17 cellular contexts compared by ENCODE assay signal in genomic region chr6:46113370-46113769, GRCh38. TPM values are rescaled to one million over a fixed set of nuclear protein-coding genes. Genes with fewer than 3 reads are reported as not detected.
A peak's percentile ranks its signal among the peaks of the same experiment; 100 is the strongest.
DNase-seq lines count a peak whose midpoint lies in the region; ATAC-seq and TF ChIP-seq lines count a peak whose summit lies in the region.
"Had no signal": no experiment of that assay in that cellular context is flagged by ENCODE, and none has a peak within 500 bp of the region (broad histone marks: within the 10 kb centered on the region; RNA-seq: fewer than 3 reads in every experiment).

No MANE protein-coding gene starts in this region.

- H3K4me1 Mint-ChIP-seq in activated naive CD4-positive, alpha-beta T cell treated with anti-CD3 and anti-CD28 coated beads, Interleukin-2, amount 10 ng/mL, durations not matched to agents 7 days and 5 days = no peaks in the 10 kb centered on the region

- H3K9me2 ChIP-seq in OCI-LY7 (ENCODE audit: insufficient read depth, low read length) = no peaks in the 10 kb centered on the region

- no peaks in the 10 kb centered on the region for H3K79me2 ChIP-seq in OCI-LY7 (ENCODE audit: insufficient read depth, low read depth, low read length)

- H3K4me1 ChIP-seq in OCI-LY7 (ENCODE audit: insufficient read depth, low read length, poor library complexity, severe bottlenecking) = no peaks in the 10 kb centered on the region
- H3K4me1 ChIP-seq: esophagus muscularis mucosa, HAP-1 had no signal

- H3K9me3 ChIP-seq in OCI-LY7 (ENCODE audit: low read length) = no peaks in the 10 kb centered on the region
- H3K9me3 ChIP-seq: esophagus muscularis mucosa, HAP-1 had no signal

- POLR2A ChIA-PET in OCI-LY7 (lab: Charles Lee) = no interaction called here

- no peak overlapping the region for H3K4me3 Mint-ChIP-seq in activated naive CD4-positive, alpha-beta T cell treated with anti-CD3 and anti-CD28 coated beads, Interleukin-2, amount 10 ng/mL, durations not matched to agents 7 days and 5 days
- H3K4me3 Mint-ChIP-seq: stimulated activated memory B cell treated with anti-CD40 and anti-IgM and Interleukin-4, amounts not matched to agents 10 μg/mL and 1 μg/mL and 100 μg/mL, for 72 hours had no signal

- H3K27me3 Mint-ChIP-seq in activated naive CD4-positive, alpha-beta T cell treated with anti-CD3 and anti-CD28 coated beads, Interleukin-2, amount 10 ng/mL, durations not matched to agents 7 days and 5 days = no peaks in the 10 kb centered on the region
- H3K27me3 Mint-ChIP-seq: stimulated activated memory B cell treated with anti-CD40 and anti-IgM and Interleukin-4, amounts not matched to agents 10 μg/mL and 1 μg/mL and 100 μg/mL, for 72 hours had no signal

- DNase-seq in DMS79 treated with DMSO at 0.1 percent for 48 hours (lab: John Stamatoyannopoulos, UW) = peak; percentile 73
- DNase-seq in NCI-H146 treated with DMSO at 0.1 percent for 48 hours (lab: John Stamatoyannopoulos, UW; ENCODE audit: unreplicated experiment) = peak; percentile 92
- DNase-seq in NCI-H774 (lab: John Stamatoyannopoulos, UW) = peak; percentile 87
- peak; percentile 6 for DNase-seq in kidney tubule cell (ENCODE audit: low spot score)
- DNase-seq in activated naive CD4-positive, alpha-beta T cell treated with anti-CD3 and anti-CD28 coated beads, Interleukin-2, amount 10 ng/mL, durations not matched to agents 7 days and 5 days = no peak
- DNase-seq in activated T-cell treated with anti-CD3 and anti-CD28 coated beads, Interleukin-2, amount 50 U/mL, for 1 hour = no peak
- no peak for DNase-seq in OCI-LY7 (ENCODE audit: low spot score)
- DNase-seq: activated naive CD4-positive, alpha-beta T cell; AML-193; DMS 273 treated with DMSO at 0.1 percent for 48 hours; head of caudate nucleus had no signal

- H3K36me3 ChIP-seq in OCI-LY7 (ENCODE audit: insufficient read depth, low read length) = no peaks in the 10 kb centered on the region
- H3K36me3 ChIP-seq: esophagus muscularis mucosa, HAP-1 had no signal

- ATAC-seq in GM21619 (IDR thresholded peaks at IDR 0.05; ENCODE audit: unreplicated experiment) = no peak
- ATAC-seq: stimulated activated memory B cell treated with anti-CD40 and anti-IgM and Interleukin-4, amounts not matched to agents 10 μg/mL and 1 μg/mL and 100 μg/mL, for 72 hours had no signal

- peaks cover 7% of the 10 kb centered on the region for H3K9me3 Mint-ChIP-seq in activated naive CD4-positive, alpha-beta T cell treated with anti-CD3 and anti-CD28 coated beads, Interleukin-2, amount 10 ng/mL, durations not matched to agents 7 days and 5 days

- no peak overlapping the region for H3K27ac ChIP-seq in OCI-LY7 (ENCODE audit: low read depth, low read length, poor library complexity, severe bottlenecking)
- H3K27ac ChIP-seq: esophagus muscularis mucosa, VCaP had no signal

- TF ChIP-seq CTCF in OCI-LY7 (conservative IDR thresholded peaks at IDR 0.05; ENCODE audit: low read length) = no peak

- H4K20me1 ChIP-seq in OCI-LY7 (ENCODE audit: insufficient read depth, low read length) = no peaks in the 10 kb centered on the region

- intact Hi-C loops in OCI-LY7 (cut with micrococcal nuclease; ENCODE audit: unreplicated experiment) = no loop called here

- peaks cover 1% of the 10 kb centered on the region for H3K36me3 Mint-ChIP-seq in activated naive CD4-positive, alpha-beta T cell treated with anti-CD3 and anti-CD28 coated beads, Interleukin-2, amount 10 ng/mL, durations not matched to agents 7 days and 5 days

- no peak overlapping the region for H3K27ac Mint-ChIP-seq in activated naive CD4-positive, alpha-beta T cell treated with anti-CD3 and anti-CD28 coated beads, Interleukin-2, amount 10 ng/mL, durations not matched to agents 7 days and 5 days
- H3K27ac Mint-ChIP-seq: stimulated activated memory B cell treated with anti-CD40 and anti-IgM and Interleukin-4, amounts not matched to agents 10 μg/mL and 1 μg/mL and 100 μg/mL, for 72 hours had no signal

- no peak overlapping the region for H3K4me2 ChIP-seq in OCI-LY7 (ENCODE audit: low read length)

- CTCF ChIA-PET in activated naive CD4-positive, alpha-beta T cell treated with anti-CD3 and anti-CD28 coated beads, Interleukin-2, amount 10 ng/mL, durations not matched to agents 7 days and 5 days (lab: Charles Lee) = no interaction called here
- CTCF ChIA-PET in OCI-LY7 (lab: Charles Lee; ENCODE audit: unreplicated experiment) = no interaction called here

- no peak overlapping the region for H3K4me3 ChIP-seq in OCI-LY7 (ENCODE audit: low read depth, low read length, poor library complexity, severe bottlenecking)
- H3K4me3 ChIP-seq: esophagus muscularis mucosa, HAP-1 had no signal

- no TSS peak for BruUV-seq in OCI-LY7 (replicated peaks; lab: Mats Ljungman, UMichigan)

- H2AFZ ChIP-seq in OCI-LY7 (ENCODE audit: low read length) = no peak overlapping the region

RNA-seq across cellular contexts. Expression of gene ENPP4, which starts 16.4 kb away (rescaled TPM):
- total RNA-seq in OCI-LY7 (2014; rRNA removed; shearing (Covaris generic)) = 5.7 and 7.1 TPM in 2 replicates
- total RNA-seq in OCI-LY7 (2022) = 8.8 and 9.2 TPM in 2 replicates

RNA-seq across cellular contexts. Expression of gene ENPP5, which starts 57.4 kb away (rescaled TPM):
- total RNA-seq in OCI-LY7 (2014; rRNA removed; shearing (Covaris generic)) = 0.50 and 0.59 TPM in 2 replicates
- 1.6 and 2.4 TPM in 2 replicates for total RNA-seq in OCI-LY7 (2022)
- total RNA-seq: osteocyte had no signal

Comparison
In these comparisons a context has a peak if more than half of its experiments do, and no peak if none do; other contexts are left out.
1. DNase-seq: peak in DMS79 treated with DMSO at 0.1 percent for 48 hours (single experiment), NCI-H146 treated with DMSO at 0.1 percent for 48 hours (single experiment), NCI-H774 (single experiment) and kidney tubule cell (single experiment); none in activated naive CD4-positive, alpha-beta T cell treated with anti-CD3 and anti-CD28 coated beads, Interleukin-2, amount 10 ng/mL, durations not matched to agents 7 days and 5 days (single experiment), activated T-cell treated with anti-CD3 and anti-CD28 coated beads, Interleukin-2, amount 50 U/mL, for 1 hour (single experiment) and OCI-LY7 (single experiment).